12 cellular contexts compared by ENCODE assay signal in genomic region chr4:73964862-73965611, GRCh38. TPM values are rescaled to one million over a fixed set of nuclear protein-coding genes. Genes with fewer than 3 reads are reported as not detected.
DNase-seq lines count a peak whose midpoint lies in the region; ATAC-seq, FAIRE-seq and TF ChIP-seq lines count a peak whose summit lies in the region.
"Had no signal": no experiment of that assay in that cellular context is flagged by ENCODE, and none has a peak within 500 bp of the region (broad histone marks: within the 10 kb centered on the region; RNA-seq: fewer than 3 reads in every experiment).

No MANE protein-coding gene starts in this region.

- H3K4me3 Mint-ChIP-seq in stimulated activated naive B cell treated with anti-CD40 and anti-IgM and Interleukin-4, amounts not matched to agents 10 μg/mL and 1 μg/mL and 100 μg/mL, for 72 hours, result no peak overlapping the region
- H3K4me3 Mint-ChIP-seq: activated CD4-positive, alpha-beta T cell treated with anti-CD3 and anti-CD28 coated beads, Interleukin-2, amount 10 ng/mL, durations not matched to agents 24 days and 14 days had no signal

- H3K27ac Mint-ChIP-seq in stimulated activated naive B cell treated with anti-CD40 and anti-IgM and Interleukin-4, amounts not matched to agents 10 μg/mL and 1 μg/mL and 100 μg/mL, for 72 hours, result no peak overlapping the region
- H3K27ac Mint-ChIP-seq: activated CD4-positive, alpha-beta T cell treated with anti-CD3 and anti-CD28 coated beads, Interleukin-2, amount 10 ng/mL, durations not matched to agents 24 days and 14 days had no signal

- no peaks in the 10 kb centered on the region for H3K79me2 ChIP-seq in HepG2 (ENCODE audit: insufficient read depth, low read length)

- TF ChIP-seq RAD21 in HepG2 (CRISPR knock-in tag; IDR thresholded peaks at IDR 0.05), result no peak

- no peak for TF ChIP-seq POLR2A in body of pancreas (IDR thresholded peaks at IDR 0.05)
- TF ChIP-seq POLR2A in HepG2 (IDR thresholded peaks at IDR 0.05; ENCODE audit: insufficient read depth in 1 of 2, low read depth in 2 of 2, low read length in 2 of 2), result no peak

- no peaks in the 10 kb centered on the region for H3K36me3 Mint-ChIP-seq in stimulated activated naive B cell treated with anti-CD40 and anti-IgM and Interleukin-4, amounts not matched to agents 10 μg/mL and 1 μg/mL and 100 μg/mL, for 72 hours

- POLR2A ChIA-PET in HepG2 (lab: Yijun Ruan, JAX), result no interaction called here

- CTCF ChIA-PET in HepG2 (lab: Yijun Ruan, JAX; ENCODE audit: low intra/inter-chr PET ratio, low total read pairs), result no interaction called here

- no peak overlapping the region for H2AFZ ChIP-seq in HepG2 (ENCODE audit: low read length)

- H3K9me3 ChIP-seq in body of pancreas (no peaks in the 10 kb centered on the region), HepG2 (ENCODE audit: low read length) (peaks cover 17% of the 10 kb centered on the region)
- H3K9me3 ChIP-seq: thyroid gland had no signal

- no peaks in the 10 kb centered on the region for H3K27me3 ChIP-seq in body of pancreas
- H3K27me3 ChIP-seq in HepG2 (ENCODE audit: control insufficient read depth in 1 of 2, insufficient read depth in 2 of 2, low read length in 2 of 2), result no peaks in the 10 kb centered on the region
- H3K27me3 ChIP-seq: thyroid gland had no signal

- H3K4me1 Mint-ChIP-seq in stimulated activated naive B cell treated with anti-CD40 and anti-IgM and Interleukin-4, amounts not matched to agents 10 μg/mL and 1 μg/mL and 100 μg/mL, for 72 hours, result no peaks in the 10 kb centered on the region
- H3K4me1 Mint-ChIP-seq: activated CD4-positive, alpha-beta T cell treated with anti-CD3 and anti-CD28 coated beads, Interleukin-2, amount 10 ng/mL, durations not matched to agents 24 days and 14 days had no signal

- TF ChIP-seq CTCF in HFF-Myc (IDR thresholded peaks at IDR 0.05; ENCODE audit: low read depth, low read length, missing control alignments) (peak; percentile 44), body of pancreas (IDR thresholded peaks at IDR 0.05) (peak in 5 of 7 experiments; percentile 19 to 48 (median 43)), HepG2 (CRISPR knock-in tag; IDR thresholded peaks at IDR 0.05) (peak; percentile 42; the same call in 1 of the 2 replicates)

- peaks cover 4 to 17% of the 10 kb centered on the region in 2 donors for H3K9me3 Mint-ChIP-seq in stimulated activated naive B cell treated with anti-CD40 and anti-IgM and Interleukin-4, amounts not matched to agents 10 μg/mL and 1 μg/mL and 100 μg/mL, for 72 hours

- H3K27me3 Mint-ChIP-seq in stimulated activated naive B cell treated with anti-CD40 and anti-IgM and Interleukin-4, amounts not matched to agents 10 μg/mL and 1 μg/mL and 100 μg/mL, for 72 hours, result peaks cover 0 to 12% of the 10 kb centered on the region in 2 donors
- H3K27me3 Mint-ChIP-seq: activated CD4-positive, alpha-beta T cell treated with anti-CD3 and anti-CD28 coated beads, Interleukin-2, amount 10 ng/mL, durations not matched to agents 24 days and 14 days had no signal

- H3K27ac ChIP-seq in body of pancreas (no peak overlapping the region), HepG2 (ENCODE audit: extremely low read length, insufficient read depth, low read length) (no peak overlapping the region)
- H3K27ac ChIP-seq: thyroid gland had no signal

- no peak overlapping the region for H3K4me3 ChIP-seq in HFF-Myc (replicated peaks; ENCODE audit: low read depth, low read length)
- H3K4me3 ChIP-seq in body of pancreas, result no peak overlapping the region
- H3K4me3 ChIP-seq in HepG2 (replicated peaks in 1 of 3; ENCODE audit: insufficient read depth in 1 of 3, low read depth in 2 of 3, low read length in 3 of 3), result no peak overlapping the region
- H3K4me3 ChIP-seq: thyroid gland had no signal

- no peaks in the 10 kb centered on the region for H3K36me3 ChIP-seq in body of pancreas (replicated peaks in 1 of 2; ENCODE audit: insufficient read depth in 1 of 2, low read depth in 2 of 2)
- H3K36me3 ChIP-seq in HepG2 (replicated peaks in 1 of 2; ENCODE audit: control insufficient read depth in 1 of 2, insufficient read depth in 2 of 2, low read length in 2 of 2), result no peaks in the 10 kb centered on the region
- H3K36me3 ChIP-seq: thyroid gland had no signal

- WGBS in body of pancreas, 2 donors, result 39 to 53% methylated on average over 7 of the region's 7 CpGs
- WGBS in HepG2 (ENCODE audit: low lambda C conversion rate), result 13% methylated on average over 6 of the region's 7 CpGs

- no peak overlapping the region for H3K9ac ChIP-seq in HepG2 (ENCODE audit: insufficient read depth, low read depth, low read length)

- H3K4me1 ChIP-seq in body of pancreas, result no peaks in the 10 kb centered on the region
- H3K4me1 ChIP-seq in HepG2 (ENCODE audit: insufficient read depth, low read length), result no peaks in the 10 kb centered on the region
- H3K4me1 ChIP-seq: thyroid gland had no signal

- H4K20me1 ChIP-seq in HepG2 (ENCODE audit: insufficient read depth, low read length), result no peaks in the 10 kb centered on the region

- no peak for FAIRE-seq in HepG2 (lab: Jason Lieb, UNC)
- FAIRE-seq: astrocyte had no signal

- TF ChIP-seq EP300 in HepG2 (IDR thresholded peaks at IDR 0.05; ENCODE audit: low read depth in 2 of 2, low read length in 2 of 2), result no peak
- no peak for TF ChIP-seq EP300 in HepG2 (CRISPR knock-in tag; IDR thresholded peaks at IDR 0.05; ENCODE audit: borderline replicate concordance)

- intact Hi-C loops in body of pancreas (cut with DNase I) (no loop called here), HepG2 (cut with micrococcal nuclease; ENCODE audit: unreplicated experiment) (no loop called here)

- H3K4me2 ChIP-seq in HepG2 (ENCODE audit: low read depth, low read length), result no peak overlapping the region

- BruUV-seq in HepG2 (replicated peaks; lab: Mats Ljungman, UMichigan), result no TSS peak

- DNase-seq in AG08396 (ENCODE audit: low spot score), result peak; percentile 18
- no peak for DNase-seq in HFF-Myc (ENCODE audit: extremely low read depth, low read depth)
- peak; percentile 24 to 50 (median 27) for DNase-seq in body of pancreas
- peak; percentile 1 for DNase-seq in HepG2 (ENCODE audit: low spot score)
- DNase-seq in stimulated activated naive B cell treated with anti-CD40 and anti-IgM and Interleukin-4, amounts not matched to agents 10 μg/mL and 1 μg/mL and 100 μg/mL, for 72 hours, result no peak
- no peak for DNase-seq in HuH-7.5 (ENCODE audit: low spot score)
- DNase-seq in NCI-H2227 (lab: John Stamatoyannopoulos, UW; ENCODE audit: unreplicated experiment), result no peak
- DNase-seq: activated CD4-positive, alpha-beta T cell treated with anti-CD3 and anti-CD28 coated beads, Interleukin-2, amount 10 ng/mL, durations not matched to agents 24 days and 14 days; NCI-H524 treated with DMSO at 0.1 percent for 48 hours; thyroid gland had no signal

- in situ Hi-C loops in HepG2 (cut with HindIII; ENCODE audit: extremely low pct_ligation_motif_present, low pct_unique_long_range_greater_than_20kb), result no loop called here

- ATAC-seq in body of pancreas (no peak), HepG2 (peak; percentile 73), GM21528 (IDR thresholded peaks at IDR 0.05; ENCODE audit: low FRiP score, unreplicated experiment) (no peak)
- no peak for ATAC-seq in stimulated activated naive B cell treated with anti-CD40 and anti-IgM and Interleukin-4, amounts not matched to agents 10 μg/mL and 1 μg/mL and 100 μg/mL, for 72 hours (replicated peaks)

RNA-seq across cellular contexts. Expression of gene PF4, which starts 16.8 kb away (rescaled TPM):
- not detected for total RNA-seq in body of pancreas
- not detected in 2 replicates for total RNA-seq in HepG2 (2016; rRNA removed; fragmentation: Illumina TruSeq; extraction: Trizol)
- total RNA-seq in HepG2 (2016; cell fraction: cytosol; rRNA removed; fragmentation: Illumina TruSeq; extraction: Trizol; ENCODE audit: low read depth), result not detected in 2 replicates
- total RNA-seq in HepG2 (2016; cell fraction: insoluble cytoplasmic fraction; rRNA removed; fragmentation: Illumina TruSeq; extraction: Trizol), result not detected in 2 replicates
- not detected in 2 replicates for total RNA-seq in HepG2 (2016; cell fraction: membrane; rRNA removed; fragmentation: Illumina TruSeq; extraction: Trizol)
- not detected in 2 replicates for total RNA-seq in HepG2 (2016; cell fraction: nucleus; rRNA removed; fragmentation: Illumina TruSeq; extraction: Trizol)
- not detected in 2 replicates for polyA plus RNA-seq in HepG2 (2011; rRNA removed)
- polyA plus RNA-seq in HepG2 (2011; cell fraction: cytosol; rRNA removed), result not detected in 2 replicates
- not detected in 2 replicates for polyA plus RNA-seq in HepG2 (2011; cell fraction: nucleus; rRNA removed)
- not detected in 2 replicates for polyA plus RNA-seq in HepG2 (2012)
- polyA plus RNA-seq in HepG2 (2016; cell fraction: cytosol; fragmentation: Illumina TruSeq; extraction: Trizol; ENCODE audit: low read depth), result not detected in 2 replicates
- not detected in 2 replicates for polyA plus RNA-seq in HepG2 (2016; cell fraction: insoluble cytoplasmic fraction; fragmentation: Illumina TruSeq; extraction: Trizol; ENCODE audit: low read depth)
- polyA plus RNA-seq in HepG2 (2016; cell fraction: membrane; fragmentation: Illumina TruSeq; extraction: Trizol; ENCODE audit: low read depth), result not detected in 2 replicates
- polyA plus RNA-seq in HepG2 (2016; cell fraction: nucleus; fragmentation: Illumina TruSeq; extraction: Trizol; ENCODE audit: insufficient read depth, low read depth), result not detected in 2 replicates
- not detected in 2 replicates for polyA minus RNA-seq in HepG2 (2011; rRNA and poly(A)+ RNA removed; ENCODE audit: low replicate concordance)
- not detected in 2 replicates for polyA minus RNA-seq in HepG2 (2011; cell fraction: cytosol; rRNA and poly(A)+ RNA removed)
- polyA minus RNA-seq in HepG2 (2011; cell fraction: nucleus; rRNA and poly(A)+ RNA removed), result not detected in 2 replicates
- total RNA-seq: activated CD4-positive, alpha-beta T cell treated with anti-CD3 and anti-CD28 coated beads, Interleukin-2, amount 10 ng/mL, durations not matched to agents 24 days and 14 days; astrocyte; thyroid gland had no signal

RNA-seq across cellular contexts. Expression of gene PPBP, which starts 23.0 kb away (rescaled TPM):
- not detected for total RNA-seq in body of pancreas
- not detected in 2 replicates for total RNA-seq in HepG2 (2016; rRNA removed; fragmentation: Illumina TruSeq; extraction: Trizol)
- total RNA-seq in HepG2 (2016; cell fraction: cytosol; rRNA removed; fragmentation: Illumina TruSeq; extraction: Trizol; ENCODE audit: low read depth), result not detected in 2 replicates
- not detected in 2 replicates for total RNA-seq in HepG2 (2016; cell fraction: insoluble cytoplasmic fraction; rRNA removed; fragmentation: Illumina TruSeq; extraction: Trizol)
- not detected in 2 replicates for total RNA-seq in HepG2 (2016; cell fraction: membrane; rRNA removed; fragmentation: Illumina TruSeq; extraction: Trizol)
- not detected in 2 replicates for total RNA-seq in HepG2 (2016; cell fraction: nucleus; rRNA removed; fragmentation: Illumina TruSeq; extraction: Trizol)
- not detected in 2 replicates for polyA plus RNA-seq in HepG2 (2011; rRNA removed)
- polyA plus RNA-seq in HepG2 (2011; cell fraction: cytosol; rRNA removed), result not detected in 2 replicates
- not detected in 2 replicates for polyA plus RNA-seq in HepG2 (2011; cell fraction: nucleus; rRNA removed)
- polyA plus RNA-seq in HepG2 (2012), result not detected in 2 replicates
- polyA plus RNA-seq in HepG2 (2016; cell fraction: cytosol; fragmentation: Illumina TruSeq; extraction: Trizol; ENCODE audit: low read depth), result not detected in 2 replicates
- polyA plus RNA-seq in HepG2 (2016; cell fraction: insoluble cytoplasmic fraction; fragmentation: Illumina TruSeq; extraction: Trizol; ENCODE audit: low read depth), result not detected in 2 replicates
- not detected in 2 replicates for polyA plus RNA-seq in HepG2 (2016; cell fraction: membrane; fragmentation: Illumina TruSeq; extraction: Trizol; ENCODE audit: low read depth)
- not detected in 2 replicates for polyA plus RNA-seq in HepG2 (2016; cell fraction: nucleus; fragmentation: Illumina TruSeq; extraction: Trizol; ENCODE audit: insufficient read depth, low read depth)
- not detected in 2 replicates for polyA minus RNA-seq in HepG2 (2011; rRNA and poly(A)+ RNA removed; ENCODE audit: low replicate concordance)
- polyA minus RNA-seq in HepG2 (2011; cell fraction: cytosol; rRNA and poly(A)+ RNA removed), result not detected in 2 replicates
- not detected in 2 replicates for polyA minus RNA-seq in HepG2 (2011; cell fraction: nucleus; rRNA and poly(A)+ RNA removed)
- total RNA-seq: activated CD4-positive, alpha-beta T cell treated with anti-CD3 and anti-CD28 coated beads, Interleukin-2, amount 10 ng/mL, durations not matched to agents 24 days and 14 days; astrocyte had no signal

RNA-seq across cellular contexts. Expression of gene CXCL5, which starts 33.4 kb away (rescaled TPM):
- total RNA-seq in body of pancreas (not detected), HepG2 (2016; rRNA removed; fragmentation: Illumina TruSeq; extraction: Trizol) (not detected in 2 replicates)
- total RNA-seq in HepG2 (2016; cell fraction: cytosol; rRNA removed; fragmentation: Illumina TruSeq; extraction: Trizol; ENCODE audit: low read depth), result not detected in 2 replicates
- total RNA-seq in HepG2 (2016; cell fraction: insoluble cytoplasmic fraction; rRNA removed; fragmentation: Illumina TruSeq; extraction: Trizol), result not detected in 2 replicates
- total RNA-seq in HepG2 (2016; cell fraction: membrane; rRNA removed; fragmentation: Illumina TruSeq; extraction: Trizol), result not detected in 2 replicates
- total RNA-seq in HepG2 (2016; cell fraction: nucleus; rRNA removed; fragmentation: Illumina TruSeq; extraction: Trizol), result not detected in 2 replicates
- polyA plus RNA-seq in HepG2 (2011; rRNA removed), result 0.03 TPM in 1 of 2 replicates, not detected in the other
- polyA plus RNA-seq in HepG2 (2011; cell fraction: cytosol; rRNA removed), result not detected in 2 replicates
- polyA plus RNA-seq in HepG2 (2011; cell fraction: nucleus; rRNA removed), result not detected in 2 replicates
- polyA plus RNA-seq in HepG2 (2012), result not detected in 2 replicates
- polyA plus RNA-seq in HepG2 (2016; cell fraction: cytosol; fragmentation: Illumina TruSeq; extraction: Trizol; ENCODE audit: low read depth), result not detected in 2 replicates
- polyA plus RNA-seq in HepG2 (2016; cell fraction: insoluble cytoplasmic fraction; fragmentation: Illumina TruSeq; extraction: Trizol; ENCODE audit: low read depth), result not detected in 2 replicates
- not detected in 2 replicates for polyA plus RNA-seq in HepG2 (2016; cell fraction: membrane; fragmentation: Illumina TruSeq; extraction: Trizol; ENCODE audit: low read depth)
- polyA plus RNA-seq in HepG2 (2016; cell fraction: nucleus; fragmentation: Illumina TruSeq; extraction: Trizol; ENCODE audit: insufficient read depth, low read depth), result not detected in 2 replicates
- not detected in 2 replicates for polyA minus RNA-seq in HepG2 (2011; rRNA and poly(A)+ RNA removed; ENCODE audit: low replicate concordance)
- not detected in 2 replicates for polyA minus RNA-seq in HepG2 (2011; cell fraction: cytosol; rRNA and poly(A)+ RNA removed)
- polyA minus RNA-seq in HepG2 (2011; cell fraction: nucleus; rRNA and poly(A)+ RNA removed), result not detected in 2 replicates
- total RNA-seq: activated CD4-positive, alpha-beta T cell treated with anti-CD3 and anti-CD28 coated beads, Interleukin-2, amount 10 ng/mL, durations not matched to agents 24 days and 14 days; thyroid gland had no signal

Comparison
In these comparisons a context has a peak if more than half of its experiments do, and no peak if none do; other contexts are left out.
1. DNase-seq: peak in AG08396 (single experiment), body of pancreas (4 of 4) and HepG2 (single experiment); none in HFF-Myc (single experiment), stimulated activated naive B cell treated with anti-CD40 and anti-IgM and Interleukin-4, amounts not matched to agents 10 μg/mL and 1 μg/mL and 100 μg/mL, for 72 hours (single experiment), HuH-7.5 (single experiment) and NCI-H2227 (single experiment).
2. Peak in every context shown above with its lines, with median percentiles within 50 percentile points of each other: CTCF ChIP-seq.